1 cellular context compared by ENCODE assay signal in genomic region chr6:35742842-35743241, GRCh38.
TF ChIP-seq lines count a peak whose summit lies in the region.

No MANE protein-coding gene starts in this region.

TF ChIP-seq in HepG2, 621 proteins besides CTCF, POLR2A, EP300 and RAD21 (continued from another document and continues in another):
- no peak for TF ChIP-seq ZHX2 (IDR thresholded peaks at IDR 0.05; ENCODE audit: low read depth)
- no peak for TF ChIP-seq ZHX2 (CRISPR knock-in tag; IDR thresholded peaks at IDR 0.05; ENCODE audit: borderline replicate concordance)
- TF ChIP-seq ATF6 (CRISPR knock-in tag; conservative IDR thresholded peaks at IDR 0.05), result no peak
- peak; percentile 49; the same call in 1 of the 2 replicates for TF ChIP-seq ZFP91 (CRISPR knock-in tag; IDR thresholded peaks at IDR 0.05; ENCODE audit: borderline replicate concordance)
- no peak for TF ChIP-seq ARHGAP35 (CRISPR knock-in tag; IDR thresholded peaks at IDR 0.05; ENCODE audit: borderline replicate concordance)
- TF ChIP-seq ZNF280D (CRISPR knock-in tag; IDR thresholded peaks at IDR 0.05), result no peak; the same call in 1 of the 2 replicates
- no peak for TF ChIP-seq NONO (IDR thresholded peaks at IDR 0.05)
- no peak for TF ChIP-seq NONO (CRISPR knock-in tag; conservative IDR thresholded peaks at IDR 0.05)
- TF ChIP-seq SOX6 (IDR thresholded peaks at IDR 0.05), result no peak
- peak; percentile 43 for TF ChIP-seq SOX6 (CRISPR knock-in tag; IDR thresholded peaks at IDR 0.05)
- no peak for TF ChIP-seq RBAK (CRISPR knock-in tag; IDR thresholded peaks at IDR 0.05)
- TF ChIP-seq SRSF4 (IDR thresholded peaks at IDR 0.05; ENCODE audit: low read depth, low read length, poor library complexity, severe bottlenecking), result no peak
- 0 out of 2 replicates have a peak, but pooled peaks have one; percentile 24 for TF ChIP-seq RXRA (CRISPR knock-in tag; IDR thresholded peaks at IDR 0.05)
- no peak for TF ChIP-seq ZNF329 (CRISPR knock-in tag; IDR thresholded peaks at IDR 0.05; ENCODE audit: low read depth)
- no peak for TF ChIP-seq FUBP1 (CRISPR knock-in tag; IDR thresholded peaks at IDR 0.05; ENCODE audit: borderline replicate concordance)
- no peak for TF ChIP-seq PHF5A (CRISPR knock-in tag; IDR thresholded peaks at IDR 0.05; ENCODE audit: low read depth, unreplicated experiment)
- TF ChIP-seq ZBTB25 (CRISPR knock-in tag; IDR thresholded peaks at IDR 0.05), result no peak
- no peak for TF ChIP-seq KDM3A (CRISPR knock-in tag; IDR thresholded peaks at IDR 0.05; ENCODE audit: low read depth)
- no peak for TF ChIP-seq ZNF775 (CRISPR knock-in tag; IDR thresholded peaks at IDR 0.05; ENCODE audit: borderline replicate concordance)
- peak; percentile 30; the same call in 1 of the 2 replicates for TF ChIP-seq SALL1 (CRISPR knock-in tag; IDR thresholded peaks at IDR 0.05)
- TF ChIP-seq ZBTB49 (CRISPR knock-in tag; IDR thresholded peaks at IDR 0.05; ENCODE audit: borderline replicate concordance), result no peak
- TF ChIP-seq SRSF9 (IDR thresholded peaks at IDR 0.05; ENCODE audit: borderline replicate concordance, insufficient read depth, low read depth, low read length, poor library complexity, severe bottlenecking), result no peak
- no peak for TF ChIP-seq ZNF460 (CRISPR knock-in tag; IDR thresholded peaks at IDR 0.05; ENCODE audit: borderline replicate concordance)
- TF ChIP-seq ZNF577 (CRISPR knock-in tag; IDR thresholded peaks at IDR 0.05; ENCODE audit: borderline replicate concordance, low read depth), result no peak
- no peak for TF ChIP-seq ZNF589 (CRISPR knock-in tag; conservative IDR thresholded peaks at IDR 0.05)
- no peak for TF ChIP-seq ZKSCAN1 (IDR thresholded peaks at IDR 0.05; ENCODE audit: low read length)
- TF ChIP-seq NR2F1 (CRISPR knock-in tag; IDR thresholded peaks at IDR 0.05), result no peak
- TF ChIP-seq E2F1 (CRISPR knock-in tag; IDR thresholded peaks at IDR 0.05), result no peak
- TF ChIP-seq NFYC (CRISPR knock-in tag; IDR thresholded peaks at IDR 0.05), result peak; percentile 25; the same call in 1 of the 2 replicates
- TF ChIP-seq LRRFIP1 (CRISPR knock-in tag; conservative IDR thresholded peaks at IDR 0.05), result no peak
- TF ChIP-seq SP140L (CRISPR knock-in tag; IDR thresholded peaks at IDR 0.05; ENCODE audit: borderline replicate concordance), result no peak
